In genomic region chr2:17958486-17959092, GRCh38 we compare ENCODE assay signal across 18 cellular contexts.
"Had no signal": no experiment of that assay in that cellular context is flagged by ENCODE, and none has a peak within 500 bp of the region (broad histone marks: within the 10 kb centered on the region; RNA-seq: fewer than 3 reads in every experiment).

No MANE protein-coding gene starts in this region.

- H3K36me3 Mint-ChIP-seq: activated naive CD4-positive, alpha-beta T cell treated with anti-CD3 and anti-CD28 coated beads, Interleukin-2, amount 50 U/mL, for 72 hours had no signal

- H3K4me3 Mint-ChIP-seq: memory B cell, naive B cell, neural crest cell had no signal

- H3K4me3 ChIP-seq: dorsolateral prefrontal cortex, left ventricle myocardium inferior, mucosa of descending colon, right atrium auricular region, tibial nerve had no signal

- H3K27me3 ChIP-seq: dorsolateral prefrontal cortex, right atrium auricular region, tibial nerve had no signal

- H3K27ac Mint-ChIP-seq: activated naive CD4-positive, alpha-beta T cell treated with anti-CD3 and anti-CD28 coated beads, Interleukin-2, amount 50 U/mL, for 72 hours; memory B cell; naive B cell; progenitor cell of endocrine pancreas had no signal

- H3K27me3 Mint-ChIP-seq: progenitor cell of endocrine pancreas had no signal

- H3K9me3 Mint-ChIP-seq: neural crest cell had no signal

- H3K4me1 Mint-ChIP-seq: memory B cell had no signal

- H3K27ac ChIP-seq: dorsolateral prefrontal cortex, left ventricle myocardium inferior, right atrium auricular region, tibial nerve had no signal

- H3K9me3 ChIP-seq: left ventricle myocardium inferior, mucosa of descending colon, right atrium auricular region, tibial nerve had no signal

- ATAC-seq: activated naive CD4-positive, alpha-beta T cell treated with anti-CD3 and anti-CD28 coated beads, Interleukin-2, amount 50 U/mL, for 72 hours; mucosa of descending colon; stimulated activated naive CD8-positive, alpha-beta T cell treated with anti-CD3 and anti-CD28 coated beads, Interleukin-15, Interleukin-2, amounts not matched to agents 100 U/mL and 50 U/mL, for 24 hours had no signal

- H3K36me3 ChIP-seq: left ventricle myocardium inferior, right atrium auricular region, tibial nerve had no signal

- DNase-seq: activated CD4-positive, alpha-beta T cell treated with anti-CD3 and anti-CD28 coated beads, Interleukin-2, amount 50 U/mL, for 4 hours; activated gamma-delta T cell treated with Interleukin-2 at 50 U/mL for 16 hours; foreskin melanocyte; kidney; left ventricle myocardium inferior; mucosa of descending colon; naive B cell; stimulated activated CD4-positive, alpha-beta T cell treated with anti-CD3 and anti-CD28 coated beads, Interleukin-12 subunit alpha, Interleukin-12 subunit beta, amount 100 ng/mL, for 4 hours; stimulated activated CD4-positive, alpha-beta T cell treated with anti-CD3 and anti-CD28 coated beads, Interleukin-1b, Interleukin-23, amount 100 ng/mL, for 48 hours; stimulated activated CD8-positive, alpha-beta memory T cell treated with anti-CD3 and anti-CD28 coated beads, Interleukin-4, amount 100 ng/mL, for 48 hours; stimulated activated naive CD8-positive, alpha-beta T cell treated with anti-CD3 and anti-CD28 coated beads, Interleukin-15, Interleukin-2, amounts not matched to agents 100 U/mL and 50 U/mL, for 24 hours had no signal

- H3K4me1 ChIP-seq: left ventricle myocardium inferior, right atrium auricular region, tibial nerve had no signal
